13 cellular contexts compared by ENCODE assay signal in genomic region chr12:54463034-54463433, GRCh38. TPM values are rescaled to one million over a fixed set of nuclear protein-coding genes. Genes with fewer than 3 reads are reported as not detected.
DNase-seq lines count a peak whose midpoint lies in the region; ATAC-seq, FAIRE-seq and TF ChIP-seq lines count a peak whose summit lies in the region.
"Had no signal": no experiment of that assay in that cellular context is flagged by ENCODE, and none has a peak within 500 bp of the region (broad histone marks: within the 10 kb centered on the region; RNA-seq: fewer than 3 reads in every experiment).

No MANE protein-coding gene starts in this region.

- peak; percentile 73 for FAIRE-seq in H54 (lab: Jason Lieb, UNC)

- peaks cover 18% of the 10 kb centered on the region for H3K4me1 ChIP-seq in skeletal muscle satellite cell (ENCODE audit: control insufficient read depth, insufficient read depth, low read length)
- 0 out of 2 replicates have a peak, but pooled peaks cover 10% of the 10 kb centered on the region for H3K4me1 ChIP-seq in MM.1S (ENCODE audit: low read length)

- H3K4me2 ChIP-seq in skeletal muscle satellite cell (ENCODE audit: low read length) (peak overlapping the region; percentile 28), MM.1S (ENCODE audit: low read depth, low read length) (no peak overlapping the region)
- H3K4me2 ChIP-seq: KMS-11, SK-N-SH had no signal

- no peaks in the 10 kb centered on the region for H3K4me1 Mint-ChIP-seq in T-helper 17 cell

- peaks cover 29% of the 10 kb centered on the region for H3K27me3 ChIP-seq in skeletal muscle satellite cell (ENCODE audit: control insufficient read depth, insufficient read depth, low read length)
- no peaks in the 10 kb centered on the region for H3K27me3 ChIP-seq in MM.1S (replicated peaks; ENCODE audit: insufficient read depth, low read length)

- TF ChIP-seq CTCF in foreskin fibroblast (IDR thresholded peaks at IDR 0.05; ENCODE audit: low read depth, low read length) = no peak
- no peak for TF ChIP-seq CTCF in MM.1S (IDR thresholded peaks at IDR 0.05; ENCODE audit: low read length)

- H2AFZ ChIP-seq in MM.1S (ENCODE audit: low read length) = no peak overlapping the region

- no peaks in the 10 kb centered on the region for H4K20me1 ChIP-seq in MM.1S (ENCODE audit: insufficient read depth, low read length)

- H3K9me2 ChIP-seq in MM.1S (replicated peaks; ENCODE audit: insufficient read depth, low read length) = no peaks in the 10 kb centered on the region
- H3K9me2 ChIP-seq: SK-N-SH had no signal

- no peak overlapping the region for H3K4me3 Mint-ChIP-seq in T-helper 17 cell
- H3K4me3 Mint-ChIP-seq: dendritic cell treated with granulocyte-macrophage colony-stimulating factor and Interleukin-4, amounts not matched to agents 40 ng/mL and 50 ng/mL, for 4 days had no signal

- H3F3A ChIP-seq in MM.1S (ENCODE audit: insufficient read depth, low read length) = no peaks in the 10 kb centered on the region

- H3K4me3 ChIP-seq in foreskin fibroblast (ENCODE audit: low read depth in 1 of 2, low read length in 2 of 2) (no peak overlapping the region), skeletal muscle satellite cell (ENCODE audit: low read length) (no peak overlapping the region), MM.1S (ENCODE audit: low read length) (no peak overlapping the region)

- no peak for ATAC-seq in T-helper 17 cell

- no peak for TF ChIP-seq POLR2A in H54 (IDR thresholded peaks at IDR 0.05; ENCODE audit: low read depth, low read length)

- H3K27me3 Mint-ChIP-seq in T-helper 17 cell = peaks cover 18% of the 10 kb centered on the region
- H3K27me3 Mint-ChIP-seq: dendritic cell treated with granulocyte-macrophage colony-stimulating factor and Interleukin-4, amounts not matched to agents 40 ng/mL and 50 ng/mL, for 4 days had no signal

- no peak for DNase-seq in H54 (ENCODE audit: insufficient read length, low spot score)
- peak; percentile 79 for DNase-seq in SIG-M5 (lab: John Stamatoyannopoulos, UW)
- DNase-seq in foreskin fibroblast = peak; percentile 83 to 93
- DNase-seq in HPDE6-E6E7 (ENCODE audit: extremely low spot score) = no peak
- no peak for DNase-seq in T-helper 17 cell
- no peak for DNase-seq in MM.1S
- DNase-seq in amniotic stem cell (lab: John Stamatoyannopoulos, UW) = no peak
- DNase-seq: NCI-H345; SK-N-SH; stimulated activated CD8-positive, alpha-beta memory T cell treated with anti-CD3 and anti-CD28 coated beads, Interleukin-4, amount 100 ng/mL, for 48 hours had no signal

- H3K27ac Mint-ChIP-seq in T-helper 17 cell = no peak overlapping the region
- H3K27ac Mint-ChIP-seq: dendritic cell treated with granulocyte-macrophage colony-stimulating factor and Interleukin-4, amounts not matched to agents 40 ng/mL and 50 ng/mL, for 4 days had no signal

- no peaks in the 10 kb centered on the region for H3K79me2 ChIP-seq in MM.1S (ENCODE audit: low read length)

- H3K9ac ChIP-seq in skeletal muscle satellite cell (ENCODE audit: low read depth, low read length) (no peak overlapping the region), MM.1S (ENCODE audit: low read length) (no peak overlapping the region)
- H3K9ac ChIP-seq: KMS-11, SK-N-SH had no signal

- H3K36me3 Mint-ChIP-seq in T-helper 17 cell (ENCODE audit: low read depth) = no peaks in the 10 kb centered on the region

- no peak overlapping the region for H3K27ac ChIP-seq in MM.1S (ENCODE audit: low read length)
- H3K27ac ChIP-seq: KMS-11 had no signal

- H3K36me3 ChIP-seq in skeletal muscle satellite cell (ENCODE audit: insufficient read depth, low read length) (no peaks in the 10 kb centered on the region), MM.1S (replicated peaks; ENCODE audit: insufficient read depth, low read length) (no peaks in the 10 kb centered on the region)

- H3K9me3 ChIP-seq in skeletal muscle satellite cell (replicated peaks; ENCODE audit: low read length) = no peaks in the 10 kb centered on the region
- no peaks in the 10 kb centered on the region for H3K9me3 ChIP-seq in T-helper 17 cell (ENCODE audit: control insufficient read depth, low read length, poor library complexity, severe bottlenecking)
- H3K9me3 ChIP-seq in MM.1S (replicated peaks; ENCODE audit: insufficient read depth, low read length) = no peaks in the 10 kb centered on the region
- H3K9me3 ChIP-seq: SK-N-SH had no signal

RNA-seq across cellular contexts. Expression of gene GTSF1, which starts 10.4 kb away (rescaled TPM):
- not detected in 2 replicates for total RNA-seq in skeletal muscle satellite cell (2012; rRNA removed)
- total RNA-seq in T-helper 17 cell = 1 to 10 TPM; 3.7 to 3.9 TPM

RNA-seq across cellular contexts. Expression of gene NCKAP1L, which starts 34.5 kb away (rescaled TPM):
- under 0.01 and 0.22 TPM in 2 replicates for total RNA-seq in skeletal muscle satellite cell (2012; rRNA removed)
- total RNA-seq in T-helper 17 cell = 100 to 1,000 TPM; 127 to 136 TPM

RNA-seq across cellular contexts. Expression of gene ITGA5, which starts 44.0 kb away (rescaled TPM):
- total RNA-seq in skeletal muscle satellite cell (2012; rRNA removed) = 794 and 1,056 TPM in 2 replicates
- total RNA-seq in T-helper 17 cell = 10 to 100 TPM; 61.6 to 71.4 TPM

Comparison
In these comparisons a context has a peak if more than half of its experiments do, and no peak if none do; other contexts are left out.
1. DNase-seq: peak in SIG-M5 (single experiment) and foreskin fibroblast (2 of 2); none in H54 (single experiment), HPDE6-E6E7 (single experiment), T-helper 17 cell (0 of 3), MM.1S (single experiment) and amniotic stem cell (single experiment).